Comparison of ENCODE assay signal across 1 cellular context in the genomic region with DNA sequence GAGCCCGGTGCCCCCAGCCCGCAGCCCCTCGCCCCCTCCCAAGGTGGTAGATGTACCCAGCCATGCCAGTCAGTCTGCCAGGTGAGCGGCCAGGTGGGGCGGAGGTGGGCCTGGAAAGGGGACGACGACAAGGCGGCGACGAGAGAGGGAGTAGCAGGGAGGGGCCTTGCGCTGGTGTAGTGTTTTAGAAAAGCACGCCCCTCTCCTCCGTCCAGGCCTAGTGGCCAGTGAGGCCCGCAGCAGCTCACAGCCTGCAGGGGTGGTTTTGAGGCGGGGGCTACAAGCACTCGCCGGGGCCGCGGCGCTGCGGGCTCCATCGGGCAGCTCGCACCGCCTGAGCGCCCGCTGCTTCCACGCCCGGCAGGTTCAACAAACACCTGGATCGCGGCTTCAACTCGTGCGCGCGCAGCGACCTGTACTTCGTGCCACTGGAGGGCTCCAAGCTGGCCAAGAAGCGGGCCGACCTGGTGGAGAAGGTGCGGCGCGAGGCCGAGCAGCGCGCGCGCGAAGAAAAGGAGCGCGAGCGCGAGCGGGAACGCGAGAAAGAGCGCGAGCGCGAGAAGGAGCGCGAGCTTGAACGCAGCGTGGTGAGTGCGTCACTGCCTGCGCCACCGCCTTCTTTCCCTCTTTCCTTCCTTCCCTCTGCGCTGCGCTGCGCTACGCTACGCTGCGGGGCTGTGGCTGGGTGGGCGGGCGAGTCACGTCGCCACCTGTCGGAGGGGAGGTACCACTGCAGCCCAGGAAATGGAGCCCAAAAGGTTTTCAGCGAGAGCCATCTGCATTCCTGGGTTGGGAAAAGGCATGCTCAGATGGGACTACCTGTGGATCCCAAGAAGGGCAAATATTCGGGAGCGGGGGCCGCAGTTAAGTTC.
TF ChIP-seq lines count a peak whose summit lies in the region.

No MANE protein-coding gene starts in this region.

TF ChIP-seq in K562, 482 proteins besides CTCF, POLR2A, EP300 and RAD21 (continued from another document and continues in another):
- TF ChIP-seq, protein P1, sequence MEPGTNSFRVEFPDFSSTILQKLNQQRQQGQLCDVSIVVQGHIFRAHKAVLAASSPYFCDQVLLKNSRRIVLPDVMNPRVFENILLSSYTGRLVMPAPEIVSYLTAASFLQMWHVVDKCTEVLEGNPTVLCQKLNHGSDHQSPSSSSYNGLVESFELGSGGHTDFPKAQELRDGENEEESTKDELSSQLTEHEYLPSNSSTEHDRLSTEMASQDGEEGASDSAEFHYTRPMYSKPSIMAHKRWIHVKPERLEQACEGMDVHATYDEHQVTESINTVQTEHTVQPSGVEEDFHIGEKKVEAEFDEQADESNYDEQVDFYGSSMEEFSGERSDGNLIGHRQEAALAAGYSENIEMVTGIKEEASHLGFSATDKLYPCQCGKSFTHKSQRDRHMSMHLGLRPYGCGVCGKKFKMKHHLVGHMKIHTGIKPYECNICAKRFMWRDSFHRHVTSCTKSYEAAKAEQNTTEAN (CRISPR knock-in tag; IDR thresholded peaks at IDR 0.05) = no peak
- peak; percentile 48; the same call in 1 of the 2 replicates for TF ChIP-seq NR2C2 (CRISPR knock-in tag; IDR thresholded peaks at IDR 0.05)
- peak; percentile 39; the same call in 1 of the 2 replicates for TF ChIP-seq NR2C2 (tag; IDR thresholded peaks at IDR 0.05)
- TF ChIP-seq ZNF146 (CRISPR knock-in tag; IDR thresholded peaks at IDR 0.05; ENCODE audit: unreplicated experiment) = no peak
- TF ChIP-seq SMAD1 (IDR thresholded peaks at IDR 0.05; ENCODE audit: low read depth, low read length, partially characterized antibody) = no peak
- TF ChIP-seq, protein P2, sequence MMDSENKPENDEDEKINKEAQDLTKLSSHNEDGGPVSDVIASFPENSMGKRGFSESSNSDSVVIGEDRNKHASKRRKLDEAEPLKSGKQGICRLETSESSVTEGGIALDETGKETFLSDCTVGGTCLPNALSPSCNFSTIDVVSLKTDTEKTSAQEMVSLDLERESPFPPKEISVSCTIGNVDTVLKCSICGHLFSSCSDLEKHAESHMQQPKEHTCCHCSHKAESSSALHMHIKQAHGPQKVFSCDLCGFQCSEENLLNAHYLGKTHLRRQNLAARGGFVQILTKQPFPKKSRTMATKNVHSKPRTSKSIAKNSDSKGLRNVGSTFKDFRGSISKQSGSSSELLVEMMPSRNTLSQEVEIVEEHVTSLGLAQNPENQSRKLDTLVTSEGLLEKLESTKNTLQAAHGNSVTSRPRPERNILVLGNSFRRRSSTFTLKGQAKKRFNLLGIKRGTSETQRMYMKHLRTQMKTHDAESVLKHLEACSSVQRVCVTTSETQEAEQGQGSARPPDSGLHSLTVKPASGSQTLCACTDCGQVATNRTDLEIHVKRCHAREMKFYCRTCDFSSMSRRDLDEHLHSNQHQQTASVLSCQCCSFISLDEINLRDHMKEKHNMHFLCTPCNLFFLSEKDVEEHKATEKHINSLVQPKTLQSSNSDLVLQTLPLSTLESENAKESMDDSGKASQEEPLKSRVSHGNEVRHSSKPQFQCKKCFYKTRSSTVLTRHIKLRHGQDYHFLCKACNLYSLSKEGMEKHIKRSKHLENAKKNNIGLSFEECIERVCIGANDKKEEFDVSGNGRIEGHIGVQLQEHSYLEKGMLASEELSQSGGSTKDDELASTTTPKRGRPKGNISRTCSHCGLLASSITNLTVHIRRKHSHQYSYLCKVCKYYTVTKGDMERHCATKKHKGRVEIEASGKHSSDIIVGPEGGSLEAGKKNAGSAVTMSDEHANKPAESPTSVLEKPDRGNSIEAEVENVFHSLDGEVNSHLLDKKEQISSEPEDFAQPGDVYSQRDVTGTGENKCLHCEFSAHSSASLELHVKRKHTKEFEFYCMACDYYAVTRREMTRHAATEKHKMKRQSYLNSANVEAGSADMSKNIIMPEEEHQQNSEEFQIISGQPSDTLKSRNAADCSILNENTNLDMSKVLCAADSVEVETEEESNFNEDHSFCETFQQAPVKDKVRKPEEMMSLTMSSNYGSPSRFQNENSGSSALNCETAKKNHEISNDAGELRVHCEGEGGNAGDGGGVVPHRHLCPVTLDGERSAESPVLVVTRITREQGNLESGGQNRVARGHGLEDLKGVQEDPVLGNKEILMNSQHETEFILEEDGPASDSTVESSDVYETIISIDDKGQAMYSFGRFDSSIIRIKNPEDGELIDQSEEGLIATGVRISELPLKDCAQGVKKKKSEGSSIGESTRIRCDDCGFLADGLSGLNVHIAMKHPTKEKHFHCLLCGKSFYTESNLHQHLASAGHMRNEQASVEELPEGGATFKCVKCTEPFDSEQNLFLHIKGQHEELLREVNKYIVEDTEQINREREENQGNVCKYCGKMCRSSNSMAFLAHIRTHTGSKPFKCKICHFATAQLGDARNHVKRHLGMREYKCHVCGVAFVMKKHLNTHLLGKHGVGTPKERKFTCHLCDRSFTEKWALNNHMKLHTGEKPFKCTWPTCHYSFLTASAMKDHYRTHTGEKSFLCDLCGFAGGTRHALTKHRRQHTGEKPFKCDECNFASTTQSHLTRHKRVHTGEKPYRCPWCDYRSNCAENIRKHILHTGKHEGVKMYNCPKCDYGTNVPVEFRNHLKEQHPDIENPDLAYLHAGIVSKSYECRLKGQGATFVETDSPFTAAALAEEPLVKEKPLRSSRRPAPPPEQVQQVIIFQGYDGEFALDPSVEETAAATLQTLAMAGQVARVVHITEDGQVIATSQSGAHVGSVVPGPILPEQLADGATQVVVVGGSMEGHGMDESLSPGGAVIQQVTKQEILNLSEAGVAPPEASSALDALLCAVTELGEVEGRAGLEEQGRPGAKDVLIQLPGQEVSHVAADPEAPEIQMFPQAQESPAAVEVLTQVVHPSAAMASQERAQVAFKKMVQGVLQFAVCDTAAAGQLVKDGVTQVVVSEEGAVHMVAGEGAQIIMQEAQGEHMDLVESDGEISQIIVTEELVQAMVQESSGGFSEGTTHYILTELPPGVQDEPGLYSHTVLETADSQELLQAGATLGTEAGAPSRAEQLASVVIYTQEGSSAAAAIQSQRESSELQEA (IDR thresholded peaks at IDR 0.05; ENCODE audit: low read depth) = no peak
- TF ChIP-seq ZNF143 (CRISPR knock-in tag; IDR thresholded peaks at IDR 0.05) = no peak
- peak; percentile 75 for TF ChIP-seq SP2 (IDR thresholded peaks at IDR 0.05; ENCODE audit: extremely low read depth, low read depth, low read length, poor library complexity, severe bottlenecking)
- TF ChIP-seq ZNF24 (IDR thresholded peaks at IDR 0.05) = no peak; the same call in none of the 2 replicates
- no peak for TF ChIP-seq NFXL1 (CRISPR knock-in tag; IDR thresholded peaks at IDR 0.05)
- no peak for TF ChIP-seq EHMT2 (IDR thresholded peaks at IDR 0.05)
- no peak for TF ChIP-seq ZNF253 (CRISPR knock-in tag; conservative IDR thresholded peaks at IDR 0.05)
- TF ChIP-seq MYNN (IDR thresholded peaks at IDR 0.05) = peak; percentile 65
- TF ChIP-seq MYNN (CRISPR knock-in tag; IDR thresholded peaks at IDR 0.05) = no peak
- no peak for TF ChIP-seq ZNF324 (CRISPR knock-in tag; IDR thresholded peaks at IDR 0.05)
- no peak for TF ChIP-seq ARHGAP35 (IDR thresholded peaks at IDR 0.05; ENCODE audit: partially characterized antibody)
- no peak for TF ChIP-seq SIRT6 (IDR thresholded peaks at IDR 0.05; ENCODE audit: low read depth, low read length)
- no peak for TF ChIP-seq SLC30A9 (CRISPR knock-in tag; IDR thresholded peaks at IDR 0.05)
- peak; percentile 43; the same call in 1 of the 2 replicates for TF ChIP-seq FOXP1 (CRISPR knock-in tag; IDR thresholded peaks at IDR 0.05)
- TF ChIP-seq ZBTB7A (IDR thresholded peaks at IDR 0.05; ENCODE audit: borderline replicate concordance, control insufficient read depth, low read depth, low read length) = no peak; the same call in 1 of the 2 replicates
- no peak for TF ChIP-seq ZNF75A (CRISPR knock-in tag; IDR thresholded peaks at IDR 0.05)
- no peak for TF ChIP-seq NR4A1 (CRISPR knock-in tag; IDR thresholded peaks at IDR 0.05)
- TF ChIP-seq NR4A1 (tag; IDR thresholded peaks at IDR 0.05) = no peak
- TF ChIP-seq ETV5 (CRISPR knock-in tag; IDR thresholded peaks at IDR 0.05; ENCODE audit: low read depth) = 0 out of 2 replicates have a peak, but pooled peaks have one; percentile 27
- no peak for TF ChIP-seq TBP (optimal IDR thresholded peaks at IDR 0.05; ENCODE audit: low read depth, low read length)
- TF ChIP-seq, protein P3, sequence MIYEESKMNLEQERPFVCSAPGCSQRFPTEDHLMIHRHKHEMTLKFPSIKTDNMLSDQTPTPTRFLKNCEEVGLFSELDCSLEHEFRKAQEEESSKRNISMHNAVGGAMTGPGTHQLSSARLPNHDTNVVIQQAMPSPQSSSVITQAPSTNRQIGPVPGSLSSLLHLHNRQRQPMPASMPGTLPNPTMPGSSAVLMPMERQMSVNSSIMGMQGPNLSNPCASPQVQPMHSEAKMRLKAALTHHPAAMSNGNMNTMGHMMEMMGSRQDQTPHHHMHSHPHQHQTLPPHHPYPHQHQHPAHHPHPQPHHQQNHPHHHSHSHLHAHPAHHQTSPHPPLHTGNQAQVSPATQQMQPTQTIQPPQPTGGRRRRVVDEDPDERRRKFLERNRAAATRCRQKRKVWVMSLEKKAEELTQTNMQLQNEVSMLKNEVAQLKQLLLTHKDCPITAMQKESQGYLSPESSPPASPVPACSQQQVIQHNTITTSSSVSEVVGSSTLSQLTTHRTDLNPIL (CRISPR knock-in tag; IDR thresholded peaks at IDR 0.05) = 0 out of 2 replicates have a peak, but pooled peaks have one; percentile 34
- TF ChIP-seq, protein P4, sequence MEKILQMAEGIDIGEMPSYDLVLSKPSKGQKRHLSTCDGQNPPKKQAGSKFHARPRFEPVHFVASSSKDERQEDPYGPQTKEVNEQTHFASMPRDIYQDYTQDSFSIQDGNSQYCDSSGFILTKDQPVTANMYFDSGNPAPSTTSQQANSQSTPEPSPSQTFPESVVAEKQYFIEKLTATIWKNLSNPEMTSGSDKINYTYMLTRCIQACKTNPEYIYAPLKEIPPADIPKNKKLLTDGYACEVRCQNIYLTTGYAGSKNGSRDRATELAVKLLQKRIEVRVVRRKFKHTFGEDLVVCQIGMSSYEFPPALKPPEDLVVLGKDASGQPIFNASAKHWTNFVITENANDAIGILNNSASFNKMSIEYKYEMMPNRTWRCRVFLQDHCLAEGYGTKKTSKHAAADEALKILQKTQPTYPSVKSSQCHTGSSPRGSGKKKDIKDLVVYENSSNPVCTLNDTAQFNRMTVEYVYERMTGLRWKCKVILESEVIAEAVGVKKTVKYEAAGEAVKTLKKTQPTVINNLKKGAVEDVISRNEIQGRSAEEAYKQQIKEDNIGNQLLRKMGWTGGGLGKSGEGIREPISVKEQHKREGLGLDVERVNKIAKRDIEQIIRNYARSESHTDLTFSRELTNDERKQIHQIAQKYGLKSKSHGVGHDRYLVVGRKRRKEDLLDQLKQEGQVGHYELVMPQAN (IDR thresholded peaks at IDR 0.05; ENCODE audit: borderline replicate concordance) = no peak
- no peak for TF ChIP-seq CCAR2 (IDR thresholded peaks at IDR 0.05; ENCODE audit: low read depth, low read length)
- TF ChIP-seq ZZZ3 (IDR thresholded peaks at IDR 0.05) = no peak
- TF ChIP-seq SRF (CRISPR knock-in tag; IDR thresholded peaks at IDR 0.05) = peak in 1 of 2 experiments; percentile 12; a peak in 1 of 4 replicates
- no peak for TF ChIP-seq RAD51 (IDR thresholded peaks at IDR 0.05; ENCODE audit: borderline replicate concordance, low read depth)
- peak in 1 of 2 experiments; percentile 43; a peak in 1 of 4 replicates for TF ChIP-seq RCOR1 (IDR thresholded peaks at IDR 0.05; ENCODE audit: borderline replicate concordance in 1 of 2, low read depth in 2 of 2, low read length in 2 of 2)
- TF ChIP-seq, protein P5, sequence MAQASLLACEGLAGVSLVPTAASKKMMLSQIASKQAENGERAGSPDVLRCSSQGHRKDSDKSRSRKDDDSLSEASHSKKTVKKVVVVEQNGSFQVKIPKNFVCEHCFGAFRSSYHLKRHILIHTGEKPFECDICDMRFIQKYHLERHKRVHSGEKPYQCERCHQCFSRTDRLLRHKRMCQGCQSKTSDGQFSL (CRISPR knock-in tag; IDR thresholded peaks at IDR 0.05) = no peak
- TF ChIP-seq, protein P5 (tag; IDR thresholded peaks at IDR 0.05) = no peak
- TF ChIP-seq PHF20 (IDR thresholded peaks at IDR 0.05; ENCODE audit: partially characterized antibody) = peak; percentile 86
- no peak for TF ChIP-seq HDGF (IDR thresholded peaks at IDR 0.05)
- TF ChIP-seq SUPT5H (IDR thresholded peaks at IDR 0.05) = peak; percentile 84
- TF ChIP-seq LEF1 (IDR thresholded peaks at IDR 0.05) = no peak
- no peak for TF ChIP-seq FOXJ3 (CRISPR knock-in tag; IDR thresholded peaks at IDR 0.05)
- peak; percentile 74; the same call in 1 of the 2 replicates for TF ChIP-seq MTA3 (IDR thresholded peaks at IDR 0.05; ENCODE audit: borderline replicate concordance)
- TF ChIP-seq XRCC4 (IDR thresholded peaks at IDR 0.05; ENCODE audit: extremely low read depth, insufficient read depth, insufficient read length) = no peak
- TF ChIP-seq ZKSCAN3 (CRISPR knock-in tag; IDR thresholded peaks at IDR 0.05) = no peak
- TF ChIP-seq, protein P6, sequence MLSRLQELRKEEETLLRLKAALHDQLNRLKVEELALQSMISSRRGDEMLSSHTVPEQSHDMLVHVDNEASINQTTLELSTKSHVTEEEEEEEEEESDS (CRISPR knock-in tag; IDR thresholded peaks at IDR 0.05) = no peak
- peak; percentile 82 for TF ChIP-seq SP1 (CRISPR knock-in tag; IDR thresholded peaks at IDR 0.05)
